ENCODE assay signal across 9 cellular contexts in the genomic region with DNA sequence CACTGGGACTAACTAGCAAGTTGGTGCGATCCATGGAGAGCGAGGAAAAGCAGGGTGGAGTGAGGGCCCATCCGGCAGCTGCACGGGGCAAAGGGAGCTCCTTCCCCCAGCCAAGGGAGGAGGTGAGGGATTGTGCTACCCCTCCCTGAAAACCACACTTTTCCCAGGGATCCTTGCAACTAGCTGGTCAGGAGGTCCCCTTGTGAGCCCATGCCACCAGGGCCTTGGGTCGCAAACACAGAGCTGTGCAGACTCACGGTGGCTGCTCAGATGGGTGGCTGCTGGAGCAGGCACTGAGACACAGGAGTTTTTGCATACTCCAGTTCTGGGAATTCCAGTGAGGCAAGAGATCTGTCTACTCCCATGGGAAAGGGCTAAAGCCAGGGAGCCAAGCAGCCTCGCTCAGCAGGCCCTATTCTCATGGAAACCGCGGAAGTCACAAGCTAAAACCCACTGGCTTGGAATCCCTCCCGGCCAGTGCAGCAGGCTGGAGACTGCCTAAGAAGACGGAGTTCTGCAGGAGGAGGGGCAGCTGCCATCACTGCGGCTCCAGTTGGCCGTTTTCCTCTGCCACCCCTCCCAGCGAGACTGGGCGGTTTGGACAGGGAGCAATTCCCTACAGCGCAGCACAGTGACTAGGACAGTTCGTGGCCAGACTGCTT. TPM values are rescaled to one million over a fixed set of nuclear protein-coding genes. Genes with fewer than 3 reads are reported as not detected.
DNase-seq lines count a peak whose midpoint lies in the region; ATAC-seq and TF ChIP-seq lines count a peak whose summit lies in the region.
"Had no signal": no experiment of that assay in that cellular context is flagged by ENCODE, and none has a peak within 500 bp of the region (broad histone marks: within the 10 kb centered on the region; RNA-seq: fewer than 3 reads in every experiment).

No MANE protein-coding gene starts in this region.

- peaks cover 26% of the 10 kb centered on the region for H3K9me3 Mint-ChIP-seq in WTC11
- H3K9me3 Mint-ChIP-seq in activated naive CD4-positive, alpha-beta T cell treated with anti-CD3 and anti-CD28 coated beads, Interleukin-2, amount 10 ng/mL, durations not matched to agents 7 days and 5 days, result peaks cover 8% of the 10 kb centered on the region

- H3K27ac ChIP-seq in heart left ventricle, result peak overlapping the region in 7 of 12 donors; percentile 9 to 60 (median 29)

- peaks cover 0 to 19% (median 6%) of the 10 kb centered on the region in 12 donors for H3K9me3 ChIP-seq in heart left ventricle

- TF ChIP-seq CTCF in WTC11 (IDR thresholded peaks at IDR 0.05), result no peak
- no peak for TF ChIP-seq CTCF in heart left ventricle (IDR thresholded peaks at IDR 0.05)

- H3K36me3 ChIP-seq in heart left ventricle, result no peaks in the 10 kb centered on the region

- H3K36me3 Mint-ChIP-seq in WTC11, result peaks cover 18% of the 10 kb centered on the region
- peaks cover 4% of the 10 kb centered on the region for H3K36me3 Mint-ChIP-seq in activated naive CD4-positive, alpha-beta T cell treated with anti-CD3 and anti-CD28 coated beads, Interleukin-2, amount 10 ng/mL, durations not matched to agents 7 days and 5 days

- H3K4me1 Mint-ChIP-seq in WTC11, result peaks cover 19% of the 10 kb centered on the region
- H3K4me1 Mint-ChIP-seq in activated naive CD4-positive, alpha-beta T cell treated with anti-CD3 and anti-CD28 coated beads, Interleukin-2, amount 10 ng/mL, durations not matched to agents 7 days and 5 days, result no peaks in the 10 kb centered on the region

- peaks cover 0 to 3% (median 0%) of the 10 kb centered on the region in 9 donors for H3K27me3 ChIP-seq in heart left ventricle

- DNase-seq in G401 (ENCODE audit: low spot score) (peak; percentile 72), WTC11 (ENCODE audit: low spot score) (peak; percentile 67), heart left ventricle (peak; percentile 51 to 69 (median 63)), posterior vena cava (ENCODE audit: low spot score) (peak; percentile 95), NCI-H345 treated with DMSO at 0.1 percent for 48 hours (lab: John Stamatoyannopoulos, UW; ENCODE audit: unreplicated experiment) (no peak)
- no peak for DNase-seq in activated naive CD4-positive, alpha-beta T cell treated with anti-CD3 and anti-CD28 coated beads, Interleukin-2, amount 10 ng/mL, durations not matched to agents 7 days and 5 days

- ATAC-seq in WTC11 (peak; percentile 97), heart left ventricle (peak; percentile 55 to 81 (median 79)), HG03354 (IDR thresholded peaks at IDR 0.05; ENCODE audit: poor library complexity, severe bottlenecking, unreplicated experiment) (no peak), HG02623 (IDR thresholded peaks at IDR 0.05; ENCODE audit: unreplicated experiment) (no peak)

- intact Hi-C loops in heart left ventricle (cut with DNase I), result no loop called here
- intact Hi-C loops in posterior vena cava (cut with DNase I), result no loop called here

- in situ Hi-C loops in G401 (cut with HindIII; ENCODE audit: low sequenced_read_pairs), result no loop called here

- peaks cover 6% of the 10 kb centered on the region; the same call in 1 of the 2 replicates for H3K27me3 Mint-ChIP-seq in WTC11 (ENCODE audit: low read depth)
- H3K27me3 Mint-ChIP-seq in activated naive CD4-positive, alpha-beta T cell treated with anti-CD3 and anti-CD28 coated beads, Interleukin-2, amount 10 ng/mL, durations not matched to agents 7 days and 5 days, result peaks cover 47% of the 10 kb centered on the region

- CTCF ChIA-PET in WTC11 (lab: Charles Lee), result interaction anchor here (1.3 kb wide), 2 partner anchors 9 to 11 kb away, joined by 3 to 4 read pairs; no protein-coding TSS in a partner anchor
- CTCF ChIA-PET in activated naive CD4-positive, alpha-beta T cell treated with anti-CD3 and anti-CD28 coated beads, Interleukin-2, amount 10 ng/mL, durations not matched to agents 7 days and 5 days (lab: Charles Lee), result no interaction called here

- POLR2A ChIA-PET in WTC11 (lab: Charles Lee), result interaction anchor here (0.5 kb wide), 1 partner anchor 211 kb away, joined by 3 read pairs; no protein-coding TSS in a partner anchor

- no peak overlapping the region for H3K4me3 Mint-ChIP-seq in WTC11
- no peak overlapping the region for H3K4me3 Mint-ChIP-seq in activated naive CD4-positive, alpha-beta T cell treated with anti-CD3 and anti-CD28 coated beads, Interleukin-2, amount 10 ng/mL, durations not matched to agents 7 days and 5 days

- 46 to 61% (median 53%) methylated on average over 15 to 17 of the region's 17 CpGs for WGBS in heart left ventricle, 4 donors

- TF ChIP-seq POLR2A in heart left ventricle (IDR thresholded peaks at IDR 0.05), result no peak

- peak overlapping the region in 6 of 12 donors; percentile 16 to 34 (median 22) for H3K4me3 ChIP-seq in heart left ventricle

- H3K27ac Mint-ChIP-seq in WTC11, result peak overlapping the region; percentile 72
- H3K27ac Mint-ChIP-seq in activated naive CD4-positive, alpha-beta T cell treated with anti-CD3 and anti-CD28 coated beads, Interleukin-2, amount 10 ng/mL, durations not matched to agents 7 days and 5 days, result no peak overlapping the region

- peaks cover 0 to 5% (median 0%) of the 10 kb centered on the region in 12 donors for H3K4me1 ChIP-seq in heart left ventricle

TF ChIP-seq in WTC11, 78 proteins besides CTCF, POLR2A, EP300 and RAD21:
- TF ChIP-seq CREM (CRISPR knock-in tag; IDR thresholded peaks at IDR 0.05) (peak; percentile 66; the same call in 1 of the 2 replicates), ZNF232 (CRISPR knock-in tag; IDR thresholded peaks at IDR 0.05) (no peak)

RNA-seq across cellular contexts. Expression of a gene that starts 10.9 kb away (rescaled TPM):
- total RNA-seq in G401 (2014; rRNA removed; shearing (Covaris generic)), result not detected in 2 replicates
- not detected in 3 replicates for total RNA-seq in WTC11 (2021)
- under 1 TPM in 1 of 9 donors, not detected in 8; 0.23 TPM for total RNA-seq in heart left ventricle
- polyA plus RNA-seq in heart left ventricle, result not detected
- not detected for total RNA-seq in posterior vena cava
- total RNA-seq: T-helper 1 cell treated with Interleukin-12 subunit alpha and Interleukin-12 subunit beta and Interleukin-4 antibody, amounts not matched to agents 30 ng/mL and 1 ng/mL, for 36 hours had no signal

RNA-seq across cellular contexts. Expression of a gene that starts 22.5 kb away (rescaled TPM):
- not detected in 2 replicates for total RNA-seq in G401 (2014; rRNA removed; shearing (Covaris generic))
- 0.44 to 0.62 TPM in 2 of 3 replicates, not detected in the other for total RNA-seq in WTC11 (2021)
- 1 to 10 TPM in 2 of 9 donors, under 1 TPM in 3, not detected in 4; 0.37 to 7.5 (median 0.62) TPM for total RNA-seq in heart left ventricle
- under 1 TPM; 0.47 to 0.57 TPM for polyA plus RNA-seq in heart left ventricle
- 1 to 10 TPM; 1.9 to 2.8 TPM for total RNA-seq in posterior vena cava

Comparison
In these comparisons a context has a peak if more than half of its experiments do, and no peak if none do; other contexts are left out.
1. DNase-seq: peak in G401 (single experiment), WTC11 (single experiment), heart left ventricle (5 of 5) and posterior vena cava (single experiment); none in NCI-H345 treated with DMSO at 0.1 percent for 48 hours (single experiment) and activated naive CD4-positive, alpha-beta T cell treated with anti-CD3 and anti-CD28 coated beads, Interleukin-2, amount 10 ng/mL, durations not matched to agents 7 days and 5 days (single experiment).
2. ATAC-seq: peak in WTC11 (single experiment) and heart left ventricle (4 of 4); none in HG03354 (single experiment) and HG02623 (single experiment).